In the genomic region with DNA sequence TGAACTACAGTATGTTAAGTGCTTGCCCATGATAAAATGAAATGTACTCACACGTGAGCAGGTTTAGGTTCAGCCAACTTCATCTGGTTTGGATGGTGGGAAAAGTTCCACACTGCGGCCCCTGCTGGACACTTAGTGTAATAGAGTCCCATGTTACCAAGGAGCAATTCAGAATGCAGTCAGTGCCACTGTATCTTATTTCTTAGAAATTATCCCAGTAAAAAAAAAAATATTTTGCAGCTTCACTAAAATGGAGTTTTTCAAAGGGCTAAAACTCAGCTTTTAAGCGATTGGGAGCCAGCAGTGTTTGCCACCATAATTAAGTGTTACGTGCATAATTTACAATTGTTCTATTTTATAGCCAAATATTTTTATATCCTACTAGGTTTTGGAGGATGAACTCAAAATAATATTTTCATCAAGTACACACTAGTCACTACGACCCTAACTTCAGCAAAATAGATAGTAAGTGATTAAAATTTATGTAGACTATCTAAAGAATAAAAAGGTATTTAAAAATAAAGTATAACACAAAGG, we compare ENCODE assay signal across 9 cellular contexts.
DNase-seq lines count a peak whose midpoint lies in the region; ATAC-seq and TF ChIP-seq lines count a peak whose summit lies in the region.
"Had no signal": no experiment of that assay in that cellular context is flagged by ENCODE, and none has a peak within 500 bp of the region (broad histone marks: within the 10 kb centered on the region; RNA-seq: fewer than 3 reads in every experiment).

No MANE protein-coding gene starts in this region.

- H3K4me3 ChIP-seq in transverse colon = no peak overlapping the region
- H3K4me3 ChIP-seq: SJSA1 had no signal

- no peak overlapping the region for H3K27ac ChIP-seq in transverse colon
- H3K27ac ChIP-seq: SJSA1 had no signal

- intact Hi-C loops in transverse colon (cut with DNase I; ENCODE audit: low total_unique reads) = no loop called here

- no peaks in the 10 kb centered on the region for H3K9me3 ChIP-seq in transverse colon
- H3K9me3 ChIP-seq: SJSA1 had no signal

- 26 to 30% methylated on average over 5 of the region's 5 CpGs for WGBS in transverse colon (ENCODE audit: low coverage in 1 of 2), 2 donors

- H3K9me3 Mint-ChIP-seq in activated CD4-positive, alpha-beta T cell treated with anti-CD3 and anti-CD28 coated beads, Interleukin-2, amount 10 ng/mL, durations not matched to agents 7 days and 5 days = no peaks in the 10 kb centered on the region

- CTCF ChIA-PET in activated CD4-positive, alpha-beta T cell treated with anti-CD3 and anti-CD28 coated beads, Interleukin-2, amount 10 ng/mL, durations not matched to agents 7 days and 5 days (lab: Charles Lee) = no interaction called here

- H3K4me1 ChIP-seq in transverse colon = no peaks in the 10 kb centered on the region
- H3K4me1 ChIP-seq: SJSA1 had no signal

- DNase-seq in AG20443 (ENCODE audit: low spot score) = peak; percentile 81
- peak; percentile 0 for DNase-seq in NCI-H1694 (lab: John Stamatoyannopoulos, UW)
- DNase-seq in activated CD4-positive, alpha-beta T cell treated with anti-CD3 and anti-CD28 coated beads, Interleukin-2, amount 10 ng/mL, durations not matched to agents 7 days and 5 days = peak; percentile 47
- DNase-seq in erythroblast (lab: John Stamatoyannopoulos, UW) = peak; percentile 54 to 71
- peak; percentile 53 for DNase-seq in mucosa of gallbladder (ENCODE audit: low spot score)
- DNase-seq in transverse colon = peak; percentile 48

- H3K36me3 ChIP-seq in transverse colon = no peaks in the 10 kb centered on the region
- H3K36me3 ChIP-seq: SJSA1 had no signal

- no peaks in the 10 kb centered on the region for H3K36me3 Mint-ChIP-seq in activated CD4-positive, alpha-beta T cell treated with anti-CD3 and anti-CD28 coated beads, Interleukin-2, amount 10 ng/mL, durations not matched to agents 7 days and 5 days (ENCODE audit: low read depth)

- POLR2A ChIA-PET in activated CD4-positive, alpha-beta T cell treated with anti-CD3 and anti-CD28 coated beads, Interleukin-2, amount 10 ng/mL, durations not matched to agents 7 days and 5 days (lab: Charles Lee) = no interaction called here

- in situ Hi-C loops in transverse colon (cut with MboI; ENCODE audit: low pct_ligation_motif_present in 1 of 4, low pct_unique_long_range_greater_than_20kb in 1 of 4, low sequenced_read_pairs in 3 of 4) = loop anchor here in 1 of 4 donors (25.0 kb wide), 1 partner anchor 471 kb away; no protein-coding TSS in a partner anchor

- no peak for TF ChIP-seq POLR2A in GM18505 (IDR thresholded peaks at IDR 0.05; ENCODE audit: borderline replicate concordance, extremely low read depth, insufficient read depth, insufficient read length)
- TF ChIP-seq POLR2A in erythroblast (IDR thresholded peaks at IDR 0.05; ENCODE audit: low read length) = no peak
- no peak for TF ChIP-seq POLR2A in transverse colon (IDR thresholded peaks at IDR 0.05)

- H3K4me3 Mint-ChIP-seq in activated CD4-positive, alpha-beta T cell treated with anti-CD3 and anti-CD28 coated beads, Interleukin-2, amount 10 ng/mL, durations not matched to agents 7 days and 5 days = no peak overlapping the region

- no peak for TF ChIP-seq EP300 in transverse colon (IDR thresholded peaks at IDR 0.05; ENCODE audit: low read depth)

- no peak overlapping the region for H3K27ac Mint-ChIP-seq in activated CD4-positive, alpha-beta T cell treated with anti-CD3 and anti-CD28 coated beads, Interleukin-2, amount 10 ng/mL, durations not matched to agents 7 days and 5 days

- H3K4me1 Mint-ChIP-seq in activated CD4-positive, alpha-beta T cell treated with anti-CD3 and anti-CD28 coated beads, Interleukin-2, amount 10 ng/mL, durations not matched to agents 7 days and 5 days = no peaks in the 10 kb centered on the region

- TF ChIP-seq CTCF in transverse colon (IDR thresholded peaks at IDR 0.05) = peak; percentile 63 to 80 (median 74)

- H3K27me3 Mint-ChIP-seq in activated CD4-positive, alpha-beta T cell treated with anti-CD3 and anti-CD28 coated beads, Interleukin-2, amount 10 ng/mL, durations not matched to agents 7 days and 5 days = peaks cover 2% of the 10 kb centered on the region

- peak; percentile 80 for ATAC-seq in GM18505 (IDR thresholded peaks at IDR 0.05; ENCODE audit: unreplicated experiment)
- ATAC-seq in HG02852 (IDR thresholded peaks at IDR 0.05; ENCODE audit: unreplicated experiment) = peak; percentile 94

- no peaks in the 10 kb centered on the region for H3K27me3 ChIP-seq in transverse colon
- H3K27me3 ChIP-seq: SJSA1 had no signal

Comparison
In these comparisons a context has a peak if more than half of its experiments do, and no peak if none do; other contexts are left out.
1. DNase-seq: peak in every context shown above with its lines; median percentile 81 in AG20443; 62 in erythroblast; 53 in mucosa of gallbladder; 48 in transverse colon; 47 in activated CD4-positive, alpha-beta T cell treated with anti-CD3 and anti-CD28 coated beads, Interleukin-2, amount 10 ng/mL, durations not matched to agents 7 days and 5 days; 0 in NCI-H1694.